ENCODE assay signal across 25 cellular contexts in the genomic region with DNA sequence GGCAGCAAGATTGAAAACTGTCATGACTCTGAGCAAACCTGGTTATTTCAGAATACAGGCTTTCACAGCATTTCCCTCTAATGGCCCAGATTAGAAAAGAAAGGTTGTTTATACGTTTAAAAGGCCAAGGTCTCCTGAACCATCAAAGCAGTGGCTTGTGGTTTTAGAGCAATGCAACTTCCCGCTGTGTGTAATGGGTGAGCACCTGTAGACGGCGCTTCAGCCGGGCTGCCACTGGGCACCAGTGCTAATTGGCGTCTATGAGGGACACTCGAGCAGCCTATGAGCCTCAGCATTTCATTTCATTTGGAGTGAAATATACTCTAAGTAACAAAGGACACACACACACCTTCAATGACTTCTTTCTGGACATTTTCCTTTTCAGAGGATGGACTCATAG.
"Had no signal": no experiment of that assay in that cellular context is flagged by ENCODE, and none has a peak within 500 bp of the region (broad histone marks: within the 10 kb centered on the region; RNA-seq: fewer than 3 reads in every experiment).

No MANE protein-coding gene starts in this region.

- H3K9me3 Mint-ChIP-seq: endodermal cell, memory B cell, nephron, type B pancreatic cell had no signal

- H3K4me1 ChIP-seq: gastrocnemius medialis, prostate gland, right atrium auricular region, sigmoid colon, stomach, thyroid gland had no signal

- H3K27ac Mint-ChIP-seq: dendritic cell treated with granulocyte-macrophage colony-stimulating factor and Interleukin-4, amounts not matched to agents 40 ng/mL and 50 ng/mL, for 4 days; endodermal cell; memory B cell; mesothelial cell of epicardium; naive B cell; nephron; stimulated activated effector memory CD8-positive, alpha-beta T cell treated with anti-CD3 and anti-CD28 coated beads, Interleukin-12 subunit alpha, Interleukin-12 subunit beta, amount 100 ng/mL, for 72 hours; type B pancreatic cell had no signal

- ATAC-seq: esophagus mucosa; gastrocnemius medialis; mucosa of descending colon; stimulated activated effector memory CD8-positive, alpha-beta T cell treated with anti-CD3 and anti-CD28 coated beads, Interleukin-12 subunit alpha, Interleukin-12 subunit beta, amount 100 ng/mL, for 72 hours had no signal

- H3K4me3 ChIP-seq: gastrocnemius medialis, lung, mucosa of descending colon, prostate gland, right atrium auricular region, sigmoid colon, stomach, thyroid gland had no signal

- H3K9me3 ChIP-seq: gastrocnemius medialis, prostate gland, right atrium auricular region, sigmoid colon, stomach, thyroid gland had no signal

- H3K4me1 Mint-ChIP-seq: endodermal cell; memory B cell; mesothelial cell of epicardium; naive B cell; nephron; stimulated activated effector memory CD8-positive, alpha-beta T cell treated with anti-CD3 and anti-CD28 coated beads, Interleukin-12 subunit alpha, Interleukin-12 subunit beta, amount 100 ng/mL, for 72 hours had no signal

- H3K27me3 Mint-ChIP-seq: dendritic cell treated with granulocyte-macrophage colony-stimulating factor and Interleukin-4, amounts not matched to agents 40 ng/mL and 50 ng/mL, for 4 days; memory B cell; naive B cell; type B pancreatic cell had no signal

- H3K36me3 ChIP-seq: gastrocnemius medialis, prostate gland, right atrium auricular region, sigmoid colon, stomach, thyroid gland had no signal

- H3K4me3 Mint-ChIP-seq: dendritic cell treated with granulocyte-macrophage colony-stimulating factor and Interleukin-4, amounts not matched to agents 40 ng/mL and 50 ng/mL, for 4 days; endodermal cell; memory B cell; mesothelial cell of epicardium; naive B cell; nephron; stimulated activated effector memory CD8-positive, alpha-beta T cell treated with anti-CD3 and anti-CD28 coated beads, Interleukin-12 subunit alpha, Interleukin-12 subunit beta, amount 100 ng/mL, for 72 hours; type B pancreatic cell had no signal

- H3K27me3 ChIP-seq: gastrocnemius medialis, right atrium auricular region, sigmoid colon, stomach, thyroid gland had no signal

- DNase-seq: effector CD8-positive, alpha-beta T cell; endodermal cell; foreskin fibroblast; gastrocnemius medialis; head of caudate nucleus; mucosa of descending colon; naive B cell; nucleus accumbens; sigmoid colon; stimulated activated CD4-positive, alpha-beta T cell treated with anti-CD3 and anti-CD28 coated beads, Interleukin-2, amount 100 ng/mL, for 24 hours; stimulated activated CD4-positive, alpha-beta T cell treated with anti-CD3 and anti-CD28 coated beads, Interleukin-4, amount 100 ng/mL, for 24 hours; stimulated activated naive CD4-positive, alpha-beta T cell treated with Interleukin-2 at 50 U/mL for 16 hours; stomach; thyroid gland had no signal

- H3K36me3 Mint-ChIP-seq: memory B cell; mesothelial cell of epicardium; naive B cell; stimulated activated effector memory CD8-positive, alpha-beta T cell treated with anti-CD3 and anti-CD28 coated beads, Interleukin-12 subunit alpha, Interleukin-12 subunit beta, amount 100 ng/mL, for 72 hours; type B pancreatic cell had no signal

- H3K27ac ChIP-seq: epithelial cell of prostate, gastrocnemius medialis, prostate gland, right atrium auricular region, sigmoid colon, stomach, thyroid gland had no signal
